Comparison of ENCODE assay signal across 12 cellular contexts in genomic region chrY:15455978-15456890, GRCh38.
DNase-seq lines count a peak whose midpoint lies in the region; ATAC-seq and TF ChIP-seq lines count a peak whose summit lies in the region.
"Had no signal": no experiment of that assay in that cellular context is flagged by ENCODE, and none has a peak within 500 bp of the region (broad histone marks: within the 10 kb centered on the region; RNA-seq: fewer than 3 reads in every experiment).

No MANE protein-coding gene starts in this region.

- intact Hi-C loops in Right ventricle myocardium inferior (cut with DNase I), result no loop called here
- intact Hi-C loops in Calu3 (cut with micrococcal nuclease; ENCODE audit: unreplicated experiment), result no loop called here

- no peaks in the 10 kb centered on the region for H3K36me3 Mint-ChIP-seq in natural killer cell treated with Interleukin-12 subunit alpha and Interleukin-12 subunit beta and Interleukin-15 and Interleukin-18, amount 100 ng/mL, for 72 hours
- H3K36me3 Mint-ChIP-seq in Calu3 (ENCODE audit: insufficient read depth, unreplicated experiment), result no peaks in the 10 kb centered on the region
- H3K36me3 Mint-ChIP-seq: CD4-positive, alpha-beta memory T cell had no signal

- CTCF ChIA-PET in Calu3 (lab: Charles Lee), result no interaction called here

- H3K4me3 Mint-ChIP-seq in natural killer cell treated with Interleukin-12 subunit alpha and Interleukin-12 subunit beta and Interleukin-15 and Interleukin-18, amount 100 ng/mL, for 72 hours, result peak overlapping the region; percentile 41
- no peak overlapping the region for H3K4me3 Mint-ChIP-seq in Calu3 (ENCODE audit: low read depth, unreplicated experiment)

- no peaks in the 10 kb centered on the region for H3K27me3 Mint-ChIP-seq in natural killer cell treated with Interleukin-12 subunit alpha and Interleukin-12 subunit beta and Interleukin-15 and Interleukin-18, amount 100 ng/mL, for 72 hours
- H3K27me3 Mint-ChIP-seq in Calu3 (ENCODE audit: unreplicated experiment), result no peaks in the 10 kb centered on the region

- H3K36me3 ChIP-seq in right atrium auricular region, result no peaks in the 10 kb centered on the region
- H3K36me3 ChIP-seq: pancreas had no signal

- TF ChIP-seq CTCF in right atrium auricular region (IDR thresholded peaks at IDR 0.05), result no peak
- TF ChIP-seq CTCF in Calu3 (IDR thresholded peaks at IDR 0.05; ENCODE audit: unreplicated experiment), result no peak

- H3K27ac Mint-ChIP-seq in natural killer cell treated with Interleukin-12 subunit alpha and Interleukin-12 subunit beta and Interleukin-15 and Interleukin-18, amount 100 ng/mL, for 72 hours, result no peak overlapping the region
- no peak overlapping the region for H3K27ac Mint-ChIP-seq in Calu3 (ENCODE audit: unreplicated experiment)

- peak; percentile 89 for ATAC-seq in Right ventricle myocardium inferior
- peak in 1 of 2 donors; percentile 90 for ATAC-seq in natural killer cell treated with Interleukin-12 subunit alpha and Interleukin-12 subunit beta and Interleukin-15 and Interleukin-18, amount 100 ng/mL, for 72 hours
- ATAC-seq: pancreas had no signal

- no peak overlapping the region for H3K4me3 ChIP-seq in right atrium auricular region
- H3K4me3 ChIP-seq: pancreas had no signal

- BruUV-seq in Calu3 (replicated peaks; lab: Mats Ljungman, UMichigan), result no TSS peak

- peaks cover 0 to 6% of the 10 kb centered on the region in 2 donors for H3K4me1 Mint-ChIP-seq in natural killer cell treated with Interleukin-12 subunit alpha and Interleukin-12 subunit beta and Interleukin-15 and Interleukin-18, amount 100 ng/mL, for 72 hours (ENCODE audit: low read depth in 2 of 2)
- no peaks in the 10 kb centered on the region for H3K4me1 Mint-ChIP-seq in Calu3 (ENCODE audit: low read depth, unreplicated experiment)

- no peaks in the 10 kb centered on the region for H3K4me1 ChIP-seq in right atrium auricular region
- H3K4me1 ChIP-seq: pancreas had no signal

- no peaks in the 10 kb centered on the region for H3K27me3 ChIP-seq in right atrium auricular region
- H3K27me3 ChIP-seq: pancreas had no signal

- no peaks in the 10 kb centered on the region for H3K9me3 ChIP-seq in right atrium auricular region
- H3K9me3 ChIP-seq: pancreas had no signal

- no peak overlapping the region for H3K27ac ChIP-seq in right atrium auricular region
- H3K27ac ChIP-seq: pancreas had no signal

- peak; percentile 66 for DNase-seq in Right ventricle myocardium inferior (ENCODE audit: missing footprints)
- DNase-seq in right atrium auricular region (ENCODE audit: low spot score), result no peak
- DNase-seq in activated naive CD8-positive, alpha-beta T cell treated with anti-CD3 and anti-CD28 coated beads, Interleukin-2, amount 50 U/mL, for 16 hours (ENCODE audit: low read depth, low spot score), result peak; percentile 25
- DNase-seq in natural killer cell treated with Interleukin-12 subunit alpha and Interleukin-12 subunit beta and Interleukin-15 and Interleukin-18, amount 100 ng/mL, for 72 hours (ENCODE audit: low spot score), result no peak
- no peak for DNase-seq in NCI-H2171 treated with DMSO at 0.1 percent for 48 hours (lab: John Stamatoyannopoulos, UW)
- no peak for DNase-seq in Calu3
- DNase-seq in dedifferentiated amniotic fluid mesenchymal stem cell (ENCODE audit: extremely low spot score), result no peak
- DNase-seq in NCI-H1092 treated with DMSO at 0.1 percent for 48 hours (lab: John Stamatoyannopoulos, UW), result no peak
- DNase-seq: GOT3, MM.1S had no signal

- H3K9me3 Mint-ChIP-seq in natural killer cell treated with Interleukin-12 subunit alpha and Interleukin-12 subunit beta and Interleukin-15 and Interleukin-18, amount 100 ng/mL, for 72 hours, result no peaks in the 10 kb centered on the region
- no peaks in the 10 kb centered on the region for H3K9me3 Mint-ChIP-seq in Calu3 (ENCODE audit: low read depth, unreplicated experiment)
- H3K9me3 Mint-ChIP-seq: CD4-positive, alpha-beta memory T cell had no signal

Comparison
In these comparisons a context has a peak if more than half of its experiments do, and no peak if none do; other contexts are left out.
1. DNase-seq: peak in Right ventricle myocardium inferior (single experiment) and activated naive CD8-positive, alpha-beta T cell treated with anti-CD3 and anti-CD28 coated beads, Interleukin-2, amount 50 U/mL, for 16 hours (single experiment); none in right atrium auricular region (single experiment), natural killer cell treated with Interleukin-12 subunit alpha and Interleukin-12 subunit beta and Interleukin-15 and Interleukin-18, amount 100 ng/mL, for 72 hours (single experiment), NCI-H2171 treated with DMSO at 0.1 percent for 48 hours (single experiment), Calu3 (single experiment), dedifferentiated amniotic fluid mesenchymal stem cell (single experiment) and NCI-H1092 treated with DMSO at 0.1 percent for 48 hours (single experiment).